11 cellular contexts compared by ENCODE assay signal in the genomic region with DNA sequence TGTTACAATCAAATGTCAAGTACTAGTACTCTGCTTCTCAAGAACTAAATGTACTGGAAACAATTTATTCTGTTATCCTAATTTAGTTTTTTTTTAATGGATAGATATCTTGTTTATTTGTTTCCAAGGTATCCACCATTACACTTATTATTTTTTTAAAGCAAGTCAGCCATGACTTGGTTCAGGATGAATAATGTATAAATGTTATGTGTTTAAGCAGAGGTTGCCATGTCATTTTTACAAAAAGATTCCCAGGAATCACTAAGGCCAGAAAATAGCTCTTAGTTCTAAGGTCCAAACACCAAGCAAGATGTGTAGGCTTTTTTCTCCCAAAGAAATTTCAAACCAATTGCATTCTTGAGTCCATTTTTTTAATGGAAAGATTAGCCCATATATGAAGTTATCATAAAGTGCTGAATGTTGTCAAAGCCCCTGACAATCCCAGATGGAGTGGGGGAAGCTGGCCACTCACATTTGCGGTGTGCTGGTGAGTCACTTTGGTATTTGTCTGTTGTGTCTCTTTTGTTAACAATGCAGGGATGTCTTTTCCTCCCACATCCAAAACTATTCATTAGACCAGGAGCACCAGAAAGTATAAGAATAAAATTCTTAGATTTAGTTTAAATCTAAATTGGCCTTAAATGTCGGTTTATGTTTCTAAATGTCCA.
DNase-seq lines count a peak whose midpoint lies in the region; ATAC-seq and TF ChIP-seq lines count a peak whose summit lies in the region.
"Had no signal": no experiment of that assay in that cellular context is flagged by ENCODE, and none has a peak within 500 bp of the region (broad histone marks: within the 10 kb centered on the region; RNA-seq: fewer than 3 reads in every experiment).

No MANE protein-coding gene starts in this region.

- H3K36me3 ChIP-seq in left ventricle myocardium inferior (no peaks in the 10 kb centered on the region), breast epithelium (no peaks in the 10 kb centered on the region), lower lobe of right lung (no peaks in the 10 kb centered on the region), thyroid gland (no peaks in the 10 kb centered on the region)

- no peaks in the 10 kb centered on the region for H3K9me3 ChIP-seq in left ventricle myocardium inferior (replicated peaks)
- H3K9me3 ChIP-seq in breast epithelium = no peaks in the 10 kb centered on the region
- no peaks in the 10 kb centered on the region for H3K9me3 ChIP-seq in lower lobe of right lung
- no peaks in the 10 kb centered on the region for H3K9me3 ChIP-seq in thyroid gland

- H3K4me3 ChIP-seq in left ventricle myocardium inferior (no peak overlapping the region), breast epithelium (no peak overlapping the region), lower lobe of right lung (no peak overlapping the region), thyroid gland (replicated peaks in 1 of 3) (no peak overlapping the region)

- TF ChIP-seq CTCF in left ventricle myocardium inferior (IDR thresholded peaks at IDR 0.05; ENCODE audit: borderline replicate concordance) (no peak), breast epithelium (IDR thresholded peaks at IDR 0.05) (no peak), lower lobe of right lung (IDR thresholded peaks at IDR 0.05) (no peak), thyroid gland (IDR thresholded peaks at IDR 0.05) (no peak)

- H3K27ac ChIP-seq in left ventricle myocardium inferior (replicated peaks) = peak overlapping the region; percentile 69
- peak overlapping the region; percentile 65 to 94 for H3K27ac ChIP-seq in breast epithelium
- peak overlapping the region; percentile 48 for H3K27ac ChIP-seq in lower lobe of right lung
- H3K27ac ChIP-seq in thyroid gland = peak overlapping the region in 1 of 3 donors; percentile 26

- DNase-seq in left ventricle myocardium inferior (no peak), left ventricle myocardium superior (no peak), breast epithelium (ENCODE audit: low spot score in 2 of 2) (no peak), lower lobe of right lung (no peak), thyroid gland (no peak), NCI-H2196 treated with DMSO at 0.1 percent for 48 hours (lab: John Stamatoyannopoulos, UW; ENCODE audit: unreplicated experiment) (no peak)
- no peak for DNase-seq in activated CD4-positive, alpha-beta memory T cell treated with anti-CD3 and anti-CD28 coated beads, Interleukin-2, amount 10 ng/mL, durations not matched to agents 7 days and 5 days
- DNase-seq: activated CD4-positive, alpha-beta T cell treated with anti-CD3 and anti-CD28 coated beads, Interleukin-2, amount 10 ng/mL, durations not matched to agents 24 days and 14 days; activated naive CD4-positive, alpha-beta T cell treated with Interleukin-2 at 50 U/mL for 16 hours; NCI-H1092 treated with DMSO at 0.1 percent for 48 hours had no signal

- no peak overlapping the region for H3K4me3 Mint-ChIP-seq in activated CD4-positive, alpha-beta memory T cell treated with anti-CD3 and anti-CD28 coated beads, Interleukin-2, amount 10 ng/mL, durations not matched to agents 7 days and 5 days
- H3K4me3 Mint-ChIP-seq: activated CD4-positive, alpha-beta T cell treated with anti-CD3 and anti-CD28 coated beads, Interleukin-2, amount 10 ng/mL, durations not matched to agents 24 days and 14 days had no signal

- H3K4me1 ChIP-seq in left ventricle myocardium inferior (peaks cover 19% of the 10 kb centered on the region), breast epithelium (peaks cover 0 to 3% of the 10 kb centered on the region in 2 donors), lower lobe of right lung (peaks cover 18% of the 10 kb centered on the region), thyroid gland (no peaks in the 10 kb centered on the region)

- H3K27me3 ChIP-seq in left ventricle myocardium inferior (ENCODE audit: low read depth) = no peaks in the 10 kb centered on the region
- no peaks in the 10 kb centered on the region for H3K27me3 ChIP-seq in breast epithelium
- H3K27me3 ChIP-seq in lower lobe of right lung (ENCODE audit: low read depth) = no peaks in the 10 kb centered on the region
- no peaks in the 10 kb centered on the region for H3K27me3 ChIP-seq in thyroid gland

- H3K4me1 Mint-ChIP-seq in activated CD4-positive, alpha-beta memory T cell treated with anti-CD3 and anti-CD28 coated beads, Interleukin-2, amount 10 ng/mL, durations not matched to agents 7 days and 5 days = no peaks in the 10 kb centered on the region

- no peaks in the 10 kb centered on the region for H3K36me3 Mint-ChIP-seq in activated CD4-positive, alpha-beta memory T cell treated with anti-CD3 and anti-CD28 coated beads, Interleukin-2, amount 10 ng/mL, durations not matched to agents 7 days and 5 days (ENCODE audit: low read depth)

- WGBS in thyroid gland, 2 donors = 92% methylated on average over 2 of the region's 2 CpGs

- POLR2A ChIA-PET in activated CD4-positive, alpha-beta memory T cell treated with anti-CD3 and anti-CD28 coated beads, Interleukin-2, amount 10 ng/mL, durations not matched to agents 7 days and 5 days (lab: Charles Lee) = no interaction called here

- no peak overlapping the region for H3K27ac Mint-ChIP-seq in activated CD4-positive, alpha-beta memory T cell treated with anti-CD3 and anti-CD28 coated beads, Interleukin-2, amount 10 ng/mL, durations not matched to agents 7 days and 5 days
- H3K27ac Mint-ChIP-seq: activated CD4-positive, alpha-beta T cell treated with anti-CD3 and anti-CD28 coated beads, Interleukin-2, amount 10 ng/mL, durations not matched to agents 24 days and 14 days had no signal

- TF ChIP-seq POLR2A in breast epithelium (IDR thresholded peaks at IDR 0.05) (no peak), thyroid gland (IDR thresholded peaks at IDR 0.05) (no peak)

- peaks cover 16% of the 10 kb centered on the region for H3K27me3 Mint-ChIP-seq in activated CD4-positive, alpha-beta memory T cell treated with anti-CD3 and anti-CD28 coated beads, Interleukin-2, amount 10 ng/mL, durations not matched to agents 7 days and 5 days

- H3K9me3 Mint-ChIP-seq in activated CD4-positive, alpha-beta memory T cell treated with anti-CD3 and anti-CD28 coated beads, Interleukin-2, amount 10 ng/mL, durations not matched to agents 7 days and 5 days = no peaks in the 10 kb centered on the region
- H3K9me3 Mint-ChIP-seq: activated CD4-positive, alpha-beta T cell treated with anti-CD3 and anti-CD28 coated beads, Interleukin-2, amount 10 ng/mL, durations not matched to agents 24 days and 14 days had no signal

- ATAC-seq in left ventricle myocardium superior (no peak), lower lobe of right lung (no peak), HG02852 (IDR thresholded peaks at IDR 0.05; ENCODE audit: unreplicated experiment) (no peak)

- CTCF ChIA-PET in activated CD4-positive, alpha-beta memory T cell treated with anti-CD3 and anti-CD28 coated beads, Interleukin-2, amount 10 ng/mL, durations not matched to agents 7 days and 5 days (lab: Charles Lee) = no interaction called here

- intact Hi-C loops in left ventricle myocardium inferior (cut with micrococcal nuclease) = no loop called here
- intact Hi-C loops in left ventricle myocardium superior (cut with micrococcal nuclease) = no loop called here
- intact Hi-C loops in breast epithelium (cut with DNase I; ENCODE audit: low total_unique reads) = loop anchor here (2.0 kb wide), 1 partner anchor 62 kb away; no protein-coding TSS in a partner anchor
- intact Hi-C loops in lower lobe of right lung (cut with DNase I) = no loop called here
- intact Hi-C loops in thyroid gland (cut with DNase I) = no loop called here
